Comparison of ENCODE assay signal across 15 cellular contexts in genomic region chr22:49928571-49929552, GRCh38. TPM values are rescaled to one million over a fixed set of nuclear protein-coding genes. Genes with fewer than 3 reads are reported as not detected.
DNase-seq lines count a peak whose midpoint lies in the region; ATAC-seq and TF ChIP-seq lines count a peak whose summit lies in the region.
"Had no signal": no experiment of that assay in that cellular context is flagged by ENCODE, and none has a peak within 500 bp of the region (broad histone marks: within the 10 kb centered on the region; RNA-seq: fewer than 3 reads in every experiment).

No MANE protein-coding gene starts in this region.

- no peaks in the 10 kb centered on the region; the same call in 1 of the 2 replicates for H3K9me3 ChIP-seq in AG04450 (ENCODE audit: control insufficient read depth, insufficient read depth, low read length)
- H3K9me3 ChIP-seq in DND-41 (ENCODE audit: insufficient read depth, low read length, severe bottlenecking), result no peaks in the 10 kb centered on the region
- no peaks in the 10 kb centered on the region for H3K9me3 ChIP-seq in neural progenitor cell (ENCODE audit: low read depth)
- H3K9me3 ChIP-seq: vagina had no signal

- no peak overlapping the region for H3K27ac ChIP-seq in AG04450 (ENCODE audit: low read depth, low read length)
- no peak overlapping the region for H3K27ac ChIP-seq in DND-41 (ENCODE audit: low read length)
- H3K27ac ChIP-seq in neural progenitor cell, result no peak overlapping the region
- H3K27ac ChIP-seq: vagina, VCaP had no signal

- H3K4me3 ChIP-seq in AG04450 (ENCODE audit: low read depth, low read length), result peak overlapping the region; percentile 10; the same call in 1 of the 2 replicates
- H3K4me3 ChIP-seq in DND-41 (ENCODE audit: low read depth in 1 of 2, low read length in 2 of 2), result peak overlapping the region in 1 of 2 experiments; percentile 39; a peak in 1 of 4 replicates
- H3K4me3 ChIP-seq in neural progenitor cell, result peak overlapping the region; percentile 37

- H3K9ac ChIP-seq in DND-41 (ENCODE audit: low read depth, low read length) (no peak overlapping the region), neural progenitor cell (no peak overlapping the region)

- H3K27ac Mint-ChIP-seq in activated B cell treated with CpG ODN at 0.5 μM for 24 hours (peak overlapping the region; percentile 30), neural progenitor cell (no peak overlapping the region)
- H3K27ac Mint-ChIP-seq: activated naive CD4-positive, alpha-beta T cell treated with anti-CD3 and anti-CD28 coated beads, Interleukin-2, amount 50 U/mL, for 72 hours; T-cell had no signal

- H3K79me2 ChIP-seq in DND-41 (ENCODE audit: insufficient read depth, low read length) (no peaks in the 10 kb centered on the region), neural progenitor cell (ENCODE audit: low read depth) (no peaks in the 10 kb centered on the region)

- H3K4me1 Mint-ChIP-seq in activated B cell treated with CpG ODN at 0.5 μM for 24 hours (peaks cover 72% of the 10 kb centered on the region), neural progenitor cell (peaks cover 27% of the 10 kb centered on the region)

- TF ChIP-seq CTCF in AG04450 (IDR thresholded peaks at IDR 0.05; ENCODE audit: low read depth, low read length) (no peak), DND-41 (IDR thresholded peaks at IDR 0.05; ENCODE audit: borderline replicate concordance, extremely low read depth, low read length, poor library complexity, severe bottlenecking) (no peak), activated B cell treated with CpG ODN at 0.5 μM for 24 hours (IDR thresholded peaks at IDR 0.05) (no peak), neural progenitor cell (IDR thresholded peaks at IDR 0.05) (no peak), GM20000 (IDR thresholded peaks at IDR 0.05; ENCODE audit: extremely low read depth, missing control alignments) (no peak)

- H3K36me3 Mint-ChIP-seq in activated B cell treated with CpG ODN at 0.5 μM for 24 hours (ENCODE audit: low read depth) (peaks cover 9% of the 10 kb centered on the region), neural progenitor cell (peaks cover 2% of the 10 kb centered on the region)
- H3K36me3 Mint-ChIP-seq: T-cell had no signal

- H3K4me3 Mint-ChIP-seq in activated B cell treated with CpG ODN at 0.5 μM for 24 hours, result no peak overlapping the region
- no peak overlapping the region for H3K4me3 Mint-ChIP-seq in neural progenitor cell
- H3K4me3 Mint-ChIP-seq: activated CD4-positive, alpha-beta memory T cell treated with anti-CD3 and anti-CD28 coated beads, Interleukin-2, amount 10 ng/mL, durations not matched to agents 7 days and 5 days had no signal

- H4K20me1 ChIP-seq in DND-41 (ENCODE audit: insufficient read depth, low read length) (peaks cover 9% of the 10 kb centered on the region), neural progenitor cell (ENCODE audit: low read depth) (no peaks in the 10 kb centered on the region)

- ATAC-seq in DND-41 (ENCODE audit: insufficient read depth, low read depth) (no peak), activated B cell treated with CpG ODN at 0.5 μM for 24 hours (ENCODE audit: low read depth) (no peak)

- DNase-seq in AG04450 (ENCODE audit: low read depth, low spot score) (no peak), DND-41 (no peak), activated B cell treated with CpG ODN at 0.5 μM for 24 hours (no peak), neural progenitor cell (ENCODE audit: low spot score) (no peak), CD1c-positive myeloid dendritic cell (ENCODE audit: extremely low spot score) (no peak), GM20000 (ENCODE audit: low spot score) (no peak)
- no peak for DNase-seq in activated effector memory CD4-positive, alpha-beta T cell treated with anti-CD3 and anti-CD28 coated beads, Interleukin-2, amount 50 U/mL, for 16 hours
- DNase-seq: cortex of kidney, NCI-H226 had no signal

- peaks cover 13% of the 10 kb centered on the region for H3F3A ChIP-seq in neural progenitor cell (ENCODE audit: low read depth)

- POLR2A ChIA-PET in AG04450 (lab: Yijun Ruan, JAX), result no interaction called here
- POLR2A ChIA-PET in activated B cell treated with CpG ODN at 0.5 μM for 24 hours (lab: Charles Lee), result no interaction called here

- H3K27me3 ChIP-seq in AG04450 (ENCODE audit: control insufficient read depth, insufficient read depth, low read length) (no peaks in the 10 kb centered on the region), DND-41 (ENCODE audit: insufficient read depth, low read length, poor library complexity) (no peaks in the 10 kb centered on the region), neural progenitor cell (peaks cover 34% of the 10 kb centered on the region)
- H3K27me3 ChIP-seq: vagina had no signal

- H2AFZ ChIP-seq in DND-41 (ENCODE audit: low read depth, low read length) (no peak overlapping the region), neural progenitor cell (replicated peaks) (no peak overlapping the region)

- H3K9me3 Mint-ChIP-seq in activated B cell treated with CpG ODN at 0.5 μM for 24 hours, result no peaks in the 10 kb centered on the region
- H3K9me3 Mint-ChIP-seq in neural progenitor cell, result no peaks in the 10 kb centered on the region
- H3K9me3 Mint-ChIP-seq: activated CD4-positive, alpha-beta memory T cell treated with anti-CD3 and anti-CD28 coated beads, Interleukin-2, amount 10 ng/mL, durations not matched to agents 7 days and 5 days; activated naive CD4-positive, alpha-beta T cell treated with anti-CD3 and anti-CD28 coated beads, Interleukin-2, amount 50 U/mL, for 72 hours; activated T-cell treated with anti-CD3 and anti-CD28 coated beads, Interleukin-2, amount 50 U/mL, for 4 hours; T-cell had no signal

- CTCF ChIA-PET in AG04450 (lab: Charles Lee), result no interaction called here
- CTCF ChIA-PET in activated B cell treated with CpG ODN at 0.5 μM for 24 hours (lab: Charles Lee), result interaction anchor here (1.0 to 4.2 kb wide), 2 partner anchors 51 to 102 kb away, joined by 3 to 30 read pairs; no protein-coding TSS in a partner anchor

- H3K27me3 Mint-ChIP-seq in activated B cell treated with CpG ODN at 0.5 μM for 24 hours (no peaks in the 10 kb centered on the region), neural progenitor cell (ENCODE audit: insufficient read depth, low read depth) (peaks cover 12% of the 10 kb centered on the region)
- H3K27me3 Mint-ChIP-seq: activated CD4-positive, alpha-beta memory T cell treated with anti-CD3 and anti-CD28 coated beads, Interleukin-2, amount 10 ng/mL, durations not matched to agents 7 days and 5 days; T-cell had no signal

- H3K36me3 ChIP-seq in DND-41 (ENCODE audit: insufficient read depth, low read length) (no peaks in the 10 kb centered on the region), neural progenitor cell (no peaks in the 10 kb centered on the region)

- intact Hi-C loops in activated B cell treated with CpG ODN at 0.5 μM for 24 hours (cut with micrococcal nuclease), result loop anchor here (1.0 to 10.0 kb wide), 6 partner anchors 101 to 598 kb away; partner anchors contain the start of gene SCO2

- peaks cover 23% of the 10 kb centered on the region for H3K4me1 ChIP-seq in DND-41 (ENCODE audit: insufficient read depth, low read length)
- H3K4me1 ChIP-seq in neural progenitor cell, result no peaks in the 10 kb centered on the region

- H3K4me2 ChIP-seq in DND-41 (ENCODE audit: insufficient read depth, low read length), result peak overlapping the region; percentile 54
- peak overlapping the region; percentile 73 for H3K4me2 ChIP-seq in neural progenitor cell

RNA-seq across cellular contexts. Expression of gene CRELD2, which starts 10.4 kb away (rescaled TPM):
- polyA plus RNA-seq in AG04450 (2011; rRNA removed), result 31.6 and 35.4 TPM in 2 replicates
- 8.3 and 8.9 TPM in 2 replicates for polyA minus RNA-seq in AG04450 (2011; rRNA and poly(A)+ RNA removed)
- 44.5 and 45.0 TPM in 2 replicates for total RNA-seq in activated B cell treated with CpG ODN at 0.5 μM for 24 hours
- 12.2 and 22.6 TPM in 2 replicates for total RNA-seq in neural progenitor cell (ENCODE audit: low replicate concordance)

RNA-seq across cellular contexts. Expression of gene ALG12, which starts 10.6 kb away (rescaled TPM):
- 5.4 and 5.6 TPM in 2 replicates for polyA plus RNA-seq in AG04450 (2011; rRNA removed)
- 5.6 and 6.8 TPM in 2 replicates for polyA minus RNA-seq in AG04450 (2011; rRNA and poly(A)+ RNA removed)
- total RNA-seq in activated B cell treated with CpG ODN at 0.5 μM for 24 hours, result 15.5 and 18.2 TPM in 2 replicates
- 4.9 and 14.2 TPM in 2 replicates for total RNA-seq in neural progenitor cell (ENCODE audit: low replicate concordance)

RNA-seq across cellular contexts. Expression of gene PIM3, which starts 31.7 kb away (rescaled TPM):
- 6.1 and 8.2 TPM in 2 replicates for polyA plus RNA-seq in AG04450 (2011; rRNA removed)
- 3.2 and 4.1 TPM in 2 replicates for polyA minus RNA-seq in AG04450 (2011; rRNA and poly(A)+ RNA removed)
- total RNA-seq in activated B cell treated with CpG ODN at 0.5 μM for 24 hours (79.8 and 91.7 TPM in 2 replicates), neural progenitor cell (ENCODE audit: low replicate concordance) (15.1 and 37.2 TPM in 2 replicates)
